ENCODE assay signal across 8 cellular contexts in genomic region chr16:30761427-30761927, GRCh38. TPM values are rescaled to one million over a fixed set of nuclear protein-coding genes. Genes with fewer than 3 reads are reported as not detected.
DNase-seq lines count a peak whose midpoint lies in the region; ATAC-seq and TF ChIP-seq lines count a peak whose summit lies in the region.

No MANE protein-coding gene starts in this region.

- H3K27me3 ChIP-seq in Peyer's patch (no peaks in the 10 kb centered on the region), sigmoid colon (no peaks in the 10 kb centered on the region)

- WGBS in sigmoid colon, 2 donors: 0 to 1% methylated on average over 64 of the region's 64 CpGs

- intact Hi-C loops in left cardiac atrium (cut with DNase I) (no loop called here), sigmoid colon (cut with DNase I) (loop anchor here (5.0 kb wide), 1 partner anchor 131 kb away; the partner anchor contains the start of gene BCL7C)

- TF ChIP-seq EP300 in sigmoid colon (IDR thresholded peaks at IDR 0.05): no peak

- DNase-seq in AG08396 (ENCODE audit: low spot score): peak; percentile 57
- DNase-seq in Peyer's patch: peak; percentile 62 to 70 (median 66)
- peak; percentile 49 for DNase-seq in activated naive CD4-positive, alpha-beta T cell treated with Interleukin-2 at 50 U/mL for 16 hours
- DNase-seq in left cardiac atrium: no peak
- DNase-seq in sigmoid colon: no peak
- no peak for DNase-seq in occipital lobe (lab: John Stamatoyannopoulos, UW)

- peak overlapping the region; percentile 77 to 90 (median 86) for H3K4me3 ChIP-seq in Peyer's patch
- peak overlapping the region; percentile 75 to 95 (median 84) for H3K4me3 ChIP-seq in sigmoid colon

- H3K27ac ChIP-seq in Peyer's patch (peak overlapping the region; percentile 29 to 84 (median 56)), sigmoid colon (peak overlapping the region; percentile 89 to 96 (median 92))

- peaks cover 0 to 27% (median 18%) of the 10 kb centered on the region in 4 donors for H3K4me1 ChIP-seq in Peyer's patch
- peaks cover 0 to 33% (median 31%) of the 10 kb centered on the region in 4 donors for H3K4me1 ChIP-seq in sigmoid colon

- peaks cover 0 to 40% (median 0%) of the 10 kb centered on the region in 3 donors for H3K36me3 ChIP-seq in Peyer's patch
- peaks cover 25 to 42% (median 32%) of the 10 kb centered on the region in 4 donors for H3K36me3 ChIP-seq in sigmoid colon

- TF ChIP-seq CTCF in Peyer's patch (IDR thresholded peaks at IDR 0.05): no peak
- no peak for TF ChIP-seq CTCF in sigmoid colon (IDR thresholded peaks at IDR 0.05)

- TF ChIP-seq POLR2A in Peyer's patch (IDR thresholded peaks at IDR 0.05) (no peak), sigmoid colon (IDR thresholded peaks at IDR 0.05) (no peak)

- H3K9me3 ChIP-seq in Peyer's patch: no peaks in the 10 kb centered on the region
- H3K9me3 ChIP-seq in sigmoid colon: no peaks in the 10 kb centered on the region

- ATAC-seq in GM19023 (IDR thresholded peaks at IDR 0.05; ENCODE audit: unreplicated experiment): peak; percentile 35
- ATAC-seq in HG03280 (IDR thresholded peaks at IDR 0.05; ENCODE audit: unreplicated experiment): peak; percentile 36
- ATAC-seq in left cardiac atrium: peak; percentile 8 to 52

RNA-seq across cellular contexts. Expression of gene CFAP119, which starts 0.4 kb away (rescaled TPM):
- 10 to 100 TPM in 1 of 4 donors, 1 to 10 TPM in 3; 2.9 to 17.3 (median 4.2) TPM for total RNA-seq in Peyer's patch
- total RNA-seq in left cardiac atrium: 1 to 10 TPM in 1 of 2 donors, under 1 TPM in 1; 0.52 to 1.1 TPM
- 1 to 10 TPM in 3 of 4 donors, under 1 TPM in 1; 0.82 to 2.8 (median 1.7) TPM for total RNA-seq in sigmoid colon
- polyA plus RNA-seq in sigmoid colon: 10 to 100 TPM in 1 of 3 donors, 1 to 10 TPM in 1, not detected in 1; 3.7 to 11.9 TPM
- 1.6 TPM for total RNA-seq in occipital lobe

RNA-seq across cellular contexts. Expression of gene RNF40, which starts 0.6 kb away (rescaled TPM):
- 100 to 1,000 TPM in 1 of 4 donors, 10 to 100 TPM in 3; 45.0 to 115 (median 73.0) TPM for total RNA-seq in Peyer's patch
- 10 to 100 TPM; 41.2 to 72.1 TPM for total RNA-seq in left cardiac atrium
- 10 to 100 TPM; 48.1 to 53.9 (median 49.6) TPM for total RNA-seq in sigmoid colon
- 10 to 100 TPM; 34.8 to 79.3 (median 48.6) TPM for polyA plus RNA-seq in sigmoid colon
- 80.0 TPM for total RNA-seq in occipital lobe

RNA-seq across cellular contexts. Expression of gene PHKG2, which starts 13.3 kb away (rescaled TPM):
- total RNA-seq in Peyer's patch (10 to 100 TPM; 38.9 to 94.1 (median 57.7) TPM), left cardiac atrium (10 to 100 TPM; 17.8 to 18.6 TPM), sigmoid colon (10 to 100 TPM; 20.1 to 28.5 (median 23.7) TPM), occipital lobe (12.0 TPM)
- polyA plus RNA-seq in sigmoid colon: 10 to 100 TPM; 19.2 to 45.0 (median 23.8) TPM

RNA-seq across cellular contexts. Expression of gene ZNF629, which starts 25.5 kb away (rescaled TPM):
- total RNA-seq in Peyer's patch: 10 to 100 TPM; 10.9 to 28.7 (median 19.0) TPM
- total RNA-seq in left cardiac atrium: 10 to 100 TPM; 16.6 to 28.3 TPM
- 10 to 100 TPM in 2 of 4 donors, 1 to 10 TPM in 2; 8.4 to 12.1 (median 10.3) TPM for total RNA-seq in sigmoid colon
- polyA plus RNA-seq in sigmoid colon: 1 to 10 TPM; 3.0 to 6.9 (median 3.5) TPM
- total RNA-seq in occipital lobe: 11.5 TPM

Comparison
In these comparisons a context has a peak if more than half of its experiments do, and no peak if none do; other contexts are left out.
1. DNase-seq: peak in AG08396 (single experiment), Peyer's patch (3 of 3) and activated naive CD4-positive, alpha-beta T cell treated with Interleukin-2 at 50 U/mL for 16 hours (single experiment); none in left cardiac atrium (single experiment), sigmoid colon (single experiment) and occipital lobe (single experiment).
2. Peak in every context shown above with its lines, with median percentiles within 50 percentile points of each other: ATAC-seq.